29 cellular contexts compared by ENCODE assay signal in genomic region chr3:119542168-119542767, GRCh38. TPM values are rescaled to one million over a fixed set of nuclear protein-coding genes. Genes with fewer than 3 reads are reported as not detected.
A peak's percentile ranks its signal among the peaks of the same experiment; 100 is the strongest.
DNase-seq lines count a peak whose midpoint lies in the region; ATAC-seq and TF ChIP-seq lines count a peak whose summit lies in the region.
"Had no signal": no experiment of that assay in that cellular context is flagged by ENCODE, and none has a peak within 500 bp of the region (broad histone marks: within the 10 kb centered on the region; RNA-seq: fewer than 3 reads in every experiment).

No MANE protein-coding gene starts in this region.

- no peaks in the 10 kb centered on the region for H3K27me3 Mint-ChIP-seq in stimulated activated naive CD8-positive, alpha-beta T cell treated with anti-CD3 and anti-CD28 coated beads, Interleukin-15, Interleukin-2, amounts not matched to agents 100 ng/mL and 50 ng/mL, for 24 hours
- no peaks in the 10 kb centered on the region for H3K27me3 Mint-ChIP-seq in stimulated activated naive CD8-positive, alpha-beta T cell treated with anti-CD3 and anti-CD28 coated beads, Interleukin-15, amount 100 ng/mL, for 72 hours
- H3K27me3 Mint-ChIP-seq in activated T-helper 17 cell treated with anti-CD3 and anti-CD28 coated beads, Interleukin-2, amount 50 U/mL, for 72 hours, result no peaks in the 10 kb centered on the region
- H3K27me3 Mint-ChIP-seq in stimulated activated naive B cell treated with anti-CD40 and anti-IgM and Interleukin-4, amounts not matched to agents 10 μg/mL and 1 μg/mL and 100 μg/mL, for 72 hours, result no peaks in the 10 kb centered on the region
- peaks cover 9% of the 10 kb centered on the region for H3K27me3 Mint-ChIP-seq in activated CD4-positive, alpha-beta T cell treated with anti-CD3 and anti-CD28 coated beads, Interleukin-2, amount 10 ng/mL, durations not matched to agents 7 days and 5 days
- H3K27me3 Mint-ChIP-seq: activated CD4-positive, alpha-beta memory T cell treated with anti-CD3 and anti-CD28 coated beads, Interleukin-2, amount 10 ng/mL, durations not matched to agents 7 days and 5 days had no signal

- H3K4me3 Mint-ChIP-seq in stimulated activated naive CD8-positive, alpha-beta T cell treated with anti-CD3 and anti-CD28 coated beads, Interleukin-15, Interleukin-2, amounts not matched to agents 100 ng/mL and 50 ng/mL, for 24 hours, result no peak overlapping the region
- peak overlapping the region in 1 of 2 donors; percentile 3 for H3K4me3 Mint-ChIP-seq in stimulated activated naive CD8-positive, alpha-beta T cell treated with anti-CD3 and anti-CD28 coated beads, Interleukin-15, amount 100 ng/mL, for 72 hours
- H3K4me3 Mint-ChIP-seq in activated T-helper 17 cell treated with anti-CD3 and anti-CD28 coated beads, Interleukin-2, amount 50 U/mL, for 72 hours, result peak overlapping the region; percentile 12
- H3K4me3 Mint-ChIP-seq in stimulated activated naive B cell treated with anti-CD40 and anti-IgM and Interleukin-4, amounts not matched to agents 10 μg/mL and 1 μg/mL and 100 μg/mL, for 72 hours, result peak overlapping the region; percentile 19 to 71
- no peak overlapping the region for H3K4me3 Mint-ChIP-seq in activated CD4-positive, alpha-beta T cell treated with anti-CD3 and anti-CD28 coated beads, Interleukin-2, amount 10 ng/mL, durations not matched to agents 7 days and 5 days
- H3K4me3 Mint-ChIP-seq: activated CD4-positive, alpha-beta memory T cell treated with anti-CD3 and anti-CD28 coated beads, Interleukin-2, amount 10 ng/mL, durations not matched to agents 7 days and 5 days; activated naive CD4-positive, alpha-beta T cell treated with anti-CD3 and anti-CD28 coated beads for 36 hours; natural killer cell treated with Interleukin-12 subunit alpha and Interleukin-12 subunit beta and Interleukin-15 and Interleukin-18, amount 100 ng/mL, for 72 hours; WTC11 had no signal

- no peak for ATAC-seq in stimulated activated naive CD8-positive, alpha-beta T cell treated with anti-CD3 and anti-CD28 coated beads, Interleukin-15, amount 100 ng/mL, for 72 hours
- ATAC-seq in HG03108 (IDR thresholded peaks at IDR 0.05; ENCODE audit: unreplicated experiment), result peak; percentile 40
- no peak for ATAC-seq in activated T-helper 17 cell treated with anti-CD3 and anti-CD28 coated beads, Interleukin-2, amount 50 U/mL, for 72 hours (replicated peaks)
- ATAC-seq in stimulated activated naive B cell treated with anti-CD40 and anti-IgM and Interleukin-4, amounts not matched to agents 10 μg/mL and 1 μg/mL and 100 μg/mL, for 72 hours (replicated peaks), result no peak
- ATAC-seq: natural killer cell treated with Interleukin-12 subunit alpha and Interleukin-12 subunit beta and Interleukin-15 and Interleukin-18, amount 100 ng/mL, for 72 hours; right lobe of liver; WTC11 had no signal

- peaks cover 21% of the 10 kb centered on the region for H3K4me1 Mint-ChIP-seq in stimulated activated naive CD8-positive, alpha-beta T cell treated with anti-CD3 and anti-CD28 coated beads, Interleukin-15, Interleukin-2, amounts not matched to agents 100 ng/mL and 50 ng/mL, for 24 hours (ENCODE audit: low read depth)
- peaks cover 18% of the 10 kb centered on the region for H3K4me1 Mint-ChIP-seq in stimulated activated naive CD8-positive, alpha-beta T cell treated with anti-CD3 and anti-CD28 coated beads, Interleukin-15, amount 100 ng/mL, for 72 hours
- peaks cover 8% of the 10 kb centered on the region for H3K4me1 Mint-ChIP-seq in activated T-helper 17 cell treated with anti-CD3 and anti-CD28 coated beads, Interleukin-2, amount 50 U/mL, for 72 hours
- peaks cover 42 to 74% of the 10 kb centered on the region in 2 donors for H3K4me1 Mint-ChIP-seq in stimulated activated naive B cell treated with anti-CD40 and anti-IgM and Interleukin-4, amounts not matched to agents 10 μg/mL and 1 μg/mL and 100 μg/mL, for 72 hours
- H3K4me1 Mint-ChIP-seq in activated CD4-positive, alpha-beta T cell treated with anti-CD3 and anti-CD28 coated beads, Interleukin-2, amount 10 ng/mL, durations not matched to agents 7 days and 5 days, result no peaks in the 10 kb centered on the region
- H3K4me1 Mint-ChIP-seq: WTC11 had no signal

- no peak overlapping the region for H3K4me3 ChIP-seq in dorsolateral prefrontal cortex
- H3K4me3 ChIP-seq: BLaER1, left ventricle myocardium inferior, right lobe of liver had no signal

- no peak for TF ChIP-seq CTCF in dorsolateral prefrontal cortex (IDR thresholded peaks at IDR 0.05 in 54 of 56, conservative IDR thresholded peaks at IDR 0.05 in 2 of 56; ENCODE audit: low read depth in 1 of 56, partially characterized antibody in 56 of 56)

- intact Hi-C loops in dorsolateral prefrontal cortex (cut with DNase I), result no loop called here

- H3K27ac Mint-ChIP-seq in stimulated activated naive CD8-positive, alpha-beta T cell treated with anti-CD3 and anti-CD28 coated beads, Interleukin-15, Interleukin-2, amounts not matched to agents 100 ng/mL and 50 ng/mL, for 24 hours, result peak overlapping the region; percentile 0
- no peak overlapping the region for H3K27ac Mint-ChIP-seq in stimulated activated naive CD8-positive, alpha-beta T cell treated with anti-CD3 and anti-CD28 coated beads, Interleukin-15, amount 100 ng/mL, for 72 hours
- peak overlapping the region; percentile 6 for H3K27ac Mint-ChIP-seq in activated T-helper 17 cell treated with anti-CD3 and anti-CD28 coated beads, Interleukin-2, amount 50 U/mL, for 72 hours
- peak overlapping the region; percentile 14 for H3K27ac Mint-ChIP-seq in stimulated activated naive B cell treated with anti-CD40 and anti-IgM and Interleukin-4, amounts not matched to agents 10 μg/mL and 1 μg/mL and 100 μg/mL, for 72 hours
- no peak overlapping the region for H3K27ac Mint-ChIP-seq in activated CD4-positive, alpha-beta T cell treated with anti-CD3 and anti-CD28 coated beads, Interleukin-2, amount 10 ng/mL, durations not matched to agents 7 days and 5 days
- H3K27ac Mint-ChIP-seq: activated CD4-positive, alpha-beta memory T cell treated with anti-CD3 and anti-CD28 coated beads, Interleukin-2, amount 10 ng/mL, durations not matched to agents 7 days and 5 days; activated naive CD4-positive, alpha-beta T cell treated with anti-CD3 and anti-CD28 coated beads for 36 hours; natural killer cell treated with Interleukin-12 subunit alpha and Interleukin-12 subunit beta and Interleukin-15 and Interleukin-18, amount 100 ng/mL, for 72 hours; WTC11 had no signal

- no peak for DNase-seq in stimulated activated naive CD8-positive, alpha-beta T cell treated with anti-CD3 and anti-CD28 coated beads, Interleukin-15, amount 100 ng/mL, for 72 hours
- DNase-seq in stimulated activated naive B cell treated with anti-CD40 and anti-IgM and Interleukin-4, amounts not matched to agents 10 μg/mL and 1 μg/mL and 100 μg/mL, for 72 hours, result no peak
- no peak for DNase-seq in dorsolateral prefrontal cortex
- no peak for DNase-seq in cerebellar nuclear complex (lab: John Stamatoyannopoulos, UW)
- DNase-seq in activated CD4-positive, alpha-beta T cell treated with anti-CD3 and anti-CD28 coated beads, Interleukin-2, amount 10 ng/mL, durations not matched to agents 7 days and 5 days, result no peak
- DNase-seq: activated CD4-positive, alpha-beta memory T cell treated with anti-CD3 and anti-CD28 coated beads, Interleukin-2, amount 10 ng/mL, durations not matched to agents 7 days and 5 days; activated naive CD4-positive, alpha-beta T cell treated with anti-CD3 and anti-CD28 coated beads for 36 hours; Calu3; caudate nucleus; dermis blood vessel endothelial cell; head of caudate nucleus; left ventricle myocardium inferior; NCI-H1694 treated with DMSO at 0.1 percent for 48 hours; NCI-H226; NCI-H82; right lobe of liver; substantia nigra; T-helper 9 cell had no signal

- H3K9me3 Mint-ChIP-seq in stimulated activated naive CD8-positive, alpha-beta T cell treated with anti-CD3 and anti-CD28 coated beads, Interleukin-15, Interleukin-2, amounts not matched to agents 100 ng/mL and 50 ng/mL, for 24 hours, result no peaks in the 10 kb centered on the region
- no peaks in the 10 kb centered on the region for H3K9me3 Mint-ChIP-seq in stimulated activated naive CD8-positive, alpha-beta T cell treated with anti-CD3 and anti-CD28 coated beads, Interleukin-15, amount 100 ng/mL, for 72 hours
- H3K9me3 Mint-ChIP-seq in activated T-helper 17 cell treated with anti-CD3 and anti-CD28 coated beads, Interleukin-2, amount 50 U/mL, for 72 hours, result no peaks in the 10 kb centered on the region
- H3K9me3 Mint-ChIP-seq in stimulated activated naive B cell treated with anti-CD40 and anti-IgM and Interleukin-4, amounts not matched to agents 10 μg/mL and 1 μg/mL and 100 μg/mL, for 72 hours, result peaks cover 0 to 1% of the 10 kb centered on the region in 2 donors
- H3K9me3 Mint-ChIP-seq in activated CD4-positive, alpha-beta T cell treated with anti-CD3 and anti-CD28 coated beads, Interleukin-2, amount 10 ng/mL, durations not matched to agents 7 days and 5 days, result no peaks in the 10 kb centered on the region
- H3K9me3 Mint-ChIP-seq: activated CD4-positive, alpha-beta memory T cell treated with anti-CD3 and anti-CD28 coated beads, Interleukin-2, amount 10 ng/mL, durations not matched to agents 7 days and 5 days; activated naive CD4-positive, alpha-beta T cell treated with anti-CD3 and anti-CD28 coated beads for 36 hours; natural killer cell treated with Interleukin-12 subunit alpha and Interleukin-12 subunit beta and Interleukin-15 and Interleukin-18, amount 100 ng/mL, for 72 hours; WTC11 had no signal

- H3K36me3 Mint-ChIP-seq in stimulated activated naive CD8-positive, alpha-beta T cell treated with anti-CD3 and anti-CD28 coated beads, Interleukin-15, Interleukin-2, amounts not matched to agents 100 ng/mL and 50 ng/mL, for 24 hours (ENCODE audit: low read depth), result peaks cover 9% of the 10 kb centered on the region
- peaks cover 45% of the 10 kb centered on the region for H3K36me3 Mint-ChIP-seq in activated T-helper 17 cell treated with anti-CD3 and anti-CD28 coated beads, Interleukin-2, amount 50 U/mL, for 72 hours (ENCODE audit: low read depth)
- peaks cover 49 to 83% of the 10 kb centered on the region in 2 donors for H3K36me3 Mint-ChIP-seq in stimulated activated naive B cell treated with anti-CD40 and anti-IgM and Interleukin-4, amounts not matched to agents 10 μg/mL and 1 μg/mL and 100 μg/mL, for 72 hours
- H3K36me3 Mint-ChIP-seq in activated CD4-positive, alpha-beta T cell treated with anti-CD3 and anti-CD28 coated beads, Interleukin-2, amount 10 ng/mL, durations not matched to agents 7 days and 5 days (ENCODE audit: low read depth), result peaks cover 8% of the 10 kb centered on the region
- H3K36me3 Mint-ChIP-seq: natural killer cell treated with Interleukin-12 subunit alpha and Interleukin-12 subunit beta and Interleukin-15 and Interleukin-18, amount 100 ng/mL, for 72 hours; WTC11 had no signal

- H3K27me3 ChIP-seq in dorsolateral prefrontal cortex, result no peaks in the 10 kb centered on the region
- H3K27me3 ChIP-seq: BLaER1, right lobe of liver had no signal

- CTCF ChIA-PET in activated CD4-positive, alpha-beta T cell treated with anti-CD3 and anti-CD28 coated beads, Interleukin-2, amount 10 ng/mL, durations not matched to agents 7 days and 5 days (lab: Charles Lee), result interaction anchor here (1.3 kb wide), 1 partner anchor 43 kb away, joined by 3 read pairs; no protein-coding TSS in a partner anchor

- POLR2A ChIA-PET in activated CD4-positive, alpha-beta T cell treated with anti-CD3 and anti-CD28 coated beads, Interleukin-2, amount 10 ng/mL, durations not matched to agents 7 days and 5 days (lab: Charles Lee), result no interaction called here

- no peak overlapping the region for H3K27ac ChIP-seq in dorsolateral prefrontal cortex
- H3K27ac ChIP-seq: BLaER1, left ventricle myocardium inferior, parathyroid adenoma, right lobe of liver had no signal

RNA-seq across cellular contexts. Expression of gene CD80, which starts 17.1 kb away (rescaled TPM):
- total RNA-seq in activated T-helper 17 cell treated with anti-CD3 and anti-CD28 coated beads, Interleukin-2, amount 50 U/mL, for 72 hours, result 10 to 100 TPM; 24.3 to 28.8 TPM
- 1 to 10 TPM in 3 of 120 experiments, under 1 TPM in 30, not detected in 87; 0.16 to 1.7 (median 0.46) TPM for total RNA-seq in dorsolateral prefrontal cortex
- 1 to 10 TPM; 7.2 to 7.4 TPM for total RNA-seq in activated CD4-positive, alpha-beta T cell treated with anti-CD3 and anti-CD28 coated beads, Interleukin-2, amount 10 ng/mL, durations not matched to agents 7 days and 5 days
- total RNA-seq: Calu3, Daoy, endothelial cell of umbilical vein, H1, left ventricle myocardium inferior, OCI-LY7 had no signal

RNA-seq across cellular contexts. Expression of gene ADPRH, which starts 37.0 kb away (rescaled TPM):
- 10 to 100 TPM; 11.4 to 14.7 TPM for total RNA-seq in activated T-helper 17 cell treated with anti-CD3 and anti-CD28 coated beads, Interleukin-2, amount 50 U/mL, for 72 hours
- 1 to 10 TPM; 1.0 to 6.1 (median 2.8) TPM for total RNA-seq in dorsolateral prefrontal cortex
- 1 to 10 TPM; 1.4 to 1.8 TPM for total RNA-seq in activated CD4-positive, alpha-beta T cell treated with anti-CD3 and anti-CD28 coated beads, Interleukin-2, amount 10 ng/mL, durations not matched to agents 7 days and 5 days
- total RNA-seq: OCI-LY7 had no signal

RNA-seq across cellular contexts. Expression of gene TIMMDC1, which starts 43.9 kb away (rescaled TPM):
- total RNA-seq in activated T-helper 17 cell treated with anti-CD3 and anti-CD28 coated beads, Interleukin-2, amount 50 U/mL, for 72 hours, result 10 to 100 TPM; 55.6 to 89.7 TPM
- total RNA-seq in dorsolateral prefrontal cortex, result 100 to 1,000 TPM in 18 of 120 experiments, 10 to 100 TPM in 102; 64.2 to 117 (median 91.3) TPM
- total RNA-seq in activated CD4-positive, alpha-beta T cell treated with anti-CD3 and anti-CD28 coated beads, Interleukin-2, amount 10 ng/mL, durations not matched to agents 7 days and 5 days, result 10 to 100 TPM; 67.1 to 72.7 TPM

RNA-seq across cellular contexts. Expression of gene PLA1A, which starts 55.4 kb away (rescaled TPM):
- under 1 TPM; 0.34 to 0.39 TPM for total RNA-seq in activated T-helper 17 cell treated with anti-CD3 and anti-CD28 coated beads, Interleukin-2, amount 50 U/mL, for 72 hours
- total RNA-seq in dorsolateral prefrontal cortex, result 10 to 100 TPM in 13 of 120 experiments, 1 to 10 TPM in 104, under 1 TPM in 3; 0.46 to 17.2 (median 4.3) TPM
- total RNA-seq in activated CD4-positive, alpha-beta T cell treated with anti-CD3 and anti-CD28 coated beads, Interleukin-2, amount 10 ng/mL, durations not matched to agents 7 days and 5 days, result not detected
- total RNA-seq: Daoy, endothelial cell of umbilical vein, H1, OCI-LY7, WTC11 had no signal

Comparison
In these comparisons a context has a peak if more than half of its experiments do, and no peak if none do; other contexts are left out.
1. H3K27ac Mint-ChIP-seq: peak in stimulated activated naive CD8-positive, alpha-beta T cell treated with anti-CD3 and anti-CD28 coated beads, Interleukin-15, Interleukin-2, amounts not matched to agents 100 ng/mL and 50 ng/mL, for 24 hours (single experiment), activated T-helper 17 cell treated with anti-CD3 and anti-CD28 coated beads, Interleukin-2, amount 50 U/mL, for 72 hours (single experiment) and stimulated activated naive B cell treated with anti-CD40 and anti-IgM and Interleukin-4, amounts not matched to agents 10 μg/mL and 1 μg/mL and 100 μg/mL, for 72 hours (single experiment); none in stimulated activated naive CD8-positive, alpha-beta T cell treated with anti-CD3 and anti-CD28 coated beads, Interleukin-15, amount 100 ng/mL, for 72 hours (0 of 2) and activated CD4-positive, alpha-beta T cell treated with anti-CD3 and anti-CD28 coated beads, Interleukin-2, amount 10 ng/mL, durations not matched to agents 7 days and 5 days (single experiment).
2. H3K4me3 Mint-ChIP-seq: peak in activated T-helper 17 cell treated with anti-CD3 and anti-CD28 coated beads, Interleukin-2, amount 50 U/mL, for 72 hours (single experiment) and stimulated activated naive B cell treated with anti-CD40 and anti-IgM and Interleukin-4, amounts not matched to agents 10 μg/mL and 1 μg/mL and 100 μg/mL, for 72 hours (2 of 2); none in stimulated activated naive CD8-positive, alpha-beta T cell treated with anti-CD3 and anti-CD28 coated beads, Interleukin-15, Interleukin-2, amounts not matched to agents 100 ng/mL and 50 ng/mL, for 24 hours (single experiment) and activated CD4-positive, alpha-beta T cell treated with anti-CD3 and anti-CD28 coated beads, Interleukin-2, amount 10 ng/mL, durations not matched to agents 7 days and 5 days (single experiment).